29 cellular contexts compared by ENCODE assay signal in the genomic region with DNA sequence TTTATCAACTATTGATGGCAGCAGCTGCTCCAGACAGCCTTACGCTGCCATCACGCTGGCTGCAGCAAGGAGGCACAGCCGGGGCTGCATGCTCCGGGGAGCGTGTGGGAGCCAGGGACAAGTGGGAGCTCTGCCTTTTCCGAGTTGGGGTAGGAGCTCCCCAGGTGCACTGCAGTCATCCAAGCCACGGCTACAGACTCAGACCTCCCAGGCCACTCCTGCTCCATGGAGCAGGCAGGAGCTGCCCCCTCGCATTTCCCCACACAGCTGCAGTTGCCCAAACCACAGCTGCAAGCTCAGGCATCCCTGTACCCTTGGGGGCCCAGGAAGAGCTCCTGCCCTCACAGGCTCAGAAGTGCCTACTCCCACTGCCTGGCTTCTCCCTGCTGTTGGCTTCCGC.
"Had no signal": no experiment of that assay in that cellular context is flagged by ENCODE, and none has a peak within 500 bp of the region (broad histone marks: within the 10 kb centered on the region; RNA-seq: fewer than 3 reads in every experiment).

No MANE protein-coding gene starts in this region.

- H3K27me3 Mint-ChIP-seq: activated CD4-positive, alpha-beta memory T cell treated with anti-CD3 and anti-CD28 coated beads for 36 hours; activated CD4-positive, alpha-beta T cell treated with anti-CD3 and anti-CD28 coated beads for 36 hours; activated CD4-positive, alpha-beta T cell treated with anti-CD3 and anti-CD28 coated beads, Interleukin-2, amount 10 ng/mL, durations not matched to agents 24 days and 14 days; activated CD8-positive, alpha-beta memory T cell treated with anti-CD3 and anti-CD28 coated beads, Interleukin-2, amount 10 ng/mL, durations not matched to agents 7 days and 5 days; activated naive CD4-positive, alpha-beta T cell treated with anti-CD3 and anti-CD28 coated beads, Interleukin-2, amount 10 ng/mL, durations not matched to agents 7 days and 5 days; activated naive CD8-positive, alpha-beta T cell; dendritic cell treated with granulocyte-macrophage colony-stimulating factor and Interleukin-4, amounts not matched to agents 40 ng/mL and 50 ng/mL, for 4 days had no signal

- H3K9me3 ChIP-seq: gastrocnemius medialis had no signal

- FAIRE-seq: astrocyte had no signal

- H3K36me3 ChIP-seq: brain microvascular endothelial cell, gastrocnemius medialis had no signal

- H3K27me3 ChIP-seq: brain microvascular endothelial cell, dorsolateral prefrontal cortex, esophagus muscularis mucosa, foreskin keratinocyte, gastrocnemius medialis had no signal

- DNase-seq: activated CD4-positive, alpha-beta memory T cell treated with anti-CD3 and anti-CD28 coated beads for 36 hours; activated CD4-positive, alpha-beta T cell treated with anti-CD3 and anti-CD28 coated beads for 36 hours; activated CD4-positive, alpha-beta T cell treated with anti-CD3 and anti-CD28 coated beads, Interleukin-2, amount 10 ng/mL, durations not matched to agents 24 days and 14 days; activated CD4-positive, CD25-positive, alpha-beta regulatory T cell; activated CD4-positive, CD25-positive, alpha-beta regulatory T cell treated with anti-CD3 and anti-CD28 coated beads, Interleukin-2, amount 50 U/mL, for 72 hours; activated CD8-positive, alpha-beta memory T cell treated with anti-CD3 and anti-CD28 coated beads, Interleukin-2, amount 10 ng/mL, durations not matched to agents 7 days and 5 days; activated CD8-positive, alpha-beta memory T cell treated with anti-CD3 and anti-CD28 coated beads, Interleukin-2, amount 50 U/mL, for 4 hours; activated CD8-positive, alpha-beta T cell treated with anti-CD3 and anti-CD28 coated beads, Interleukin-2, amount 10 ng/mL, durations not matched to agents 7 days and 5 days; activated gamma-delta T cell; activated naive CD4-positive, alpha-beta T cell; activated naive CD4-positive, alpha-beta T cell treated with anti-CD3 and anti-CD28 coated beads, Interleukin-2, amount 10 ng/mL, durations not matched to agents 7 days and 5 days; activated T-cell treated with anti-CD3 and anti-CD28 coated beads, Interleukin-2, amount 50 U/mL, for 1 hour; activated T-cell treated with anti-CD3 and anti-CD28 coated beads, Interleukin-2, amount 50 U/mL, for 72 hours; amniotic stem cell; brain microvascular endothelial cell; central memory CD4-positive, alpha-beta T cell; cerebellar nuclear complex; effector memory CD4-positive, alpha-beta T cell; erythroblast; foreskin keratinocyte; gastrocnemius medialis; glutamatergic neuron; T-helper 2 cell had no signal

- H3K36me3 Mint-ChIP-seq: activated CD8-positive, alpha-beta memory T cell treated with anti-CD3 and anti-CD28 coated beads, Interleukin-2, amount 10 ng/mL, durations not matched to agents 7 days and 5 days; activated naive CD4-positive, alpha-beta T cell treated with anti-CD3 and anti-CD28 coated beads, Interleukin-2, amount 10 ng/mL, durations not matched to agents 7 days and 5 days; activated naive CD8-positive, alpha-beta T cell had no signal

- ATAC-seq: activated CD4-positive, alpha-beta T cell treated with anti-CD3 and anti-CD28 coated beads for 36 hours; activated CD8-positive, alpha-beta memory T cell treated with anti-CD3 and anti-CD28 coated beads, Interleukin-2, amount 10 ng/mL, durations not matched to agents 7 days and 5 days; activated CD8-positive, alpha-beta T cell treated with anti-CD3 and anti-CD28 coated beads, Interleukin-2, amount 10 ng/mL, durations not matched to agents 7 days and 5 days; activated T-cell treated with anti-CD3 and anti-CD28 coated beads, Interleukin-2, amount 50 U/mL, for 72 hours; foreskin keratinocyte; gastrocnemius medialis had no signal

- H3K4me1 ChIP-seq: esophagus muscularis mucosa, foreskin keratinocyte, gastrocnemius medialis had no signal

- H3K4me1 Mint-ChIP-seq: activated CD4-positive, alpha-beta T cell treated with anti-CD3 and anti-CD28 coated beads for 36 hours; activated CD4-positive, alpha-beta T cell treated with anti-CD3 and anti-CD28 coated beads, Interleukin-2, amount 10 ng/mL, durations not matched to agents 24 days and 14 days; activated CD8-positive, alpha-beta memory T cell treated with anti-CD3 and anti-CD28 coated beads, Interleukin-2, amount 10 ng/mL, durations not matched to agents 7 days and 5 days; activated naive CD4-positive, alpha-beta T cell treated with anti-CD3 and anti-CD28 coated beads, Interleukin-2, amount 10 ng/mL, durations not matched to agents 7 days and 5 days had no signal

- H3K27ac ChIP-seq: brain microvascular endothelial cell, coronary artery, dorsolateral prefrontal cortex, esophagus muscularis mucosa, foreskin keratinocyte, gastrocnemius medialis had no signal

- H3K4me3 Mint-ChIP-seq: activated CD4-positive, alpha-beta memory T cell treated with anti-CD3 and anti-CD28 coated beads for 36 hours; activated CD4-positive, alpha-beta T cell treated with anti-CD3 and anti-CD28 coated beads for 36 hours; activated CD4-positive, alpha-beta T cell treated with anti-CD3 and anti-CD28 coated beads, Interleukin-2, amount 10 ng/mL, durations not matched to agents 24 days and 14 days; activated CD8-positive, alpha-beta memory T cell treated with anti-CD3 and anti-CD28 coated beads, Interleukin-2, amount 10 ng/mL, durations not matched to agents 7 days and 5 days; activated CD8-positive, alpha-beta T cell treated with anti-CD3 and anti-CD28 coated beads, Interleukin-2, amount 10 ng/mL, durations not matched to agents 7 days and 5 days; activated naive CD4-positive, alpha-beta T cell treated with anti-CD3 and anti-CD28 coated beads, Interleukin-2, amount 10 ng/mL, durations not matched to agents 7 days and 5 days; activated naive CD8-positive, alpha-beta T cell; activated T-cell treated with anti-CD3 and anti-CD28 coated beads, Interleukin-2, amount 50 U/mL, for 72 hours; dendritic cell treated with granulocyte-macrophage colony-stimulating factor and Interleukin-4, amounts not matched to agents 40 ng/mL and 50 ng/mL, for 4 days had no signal

- H3K27ac Mint-ChIP-seq: activated CD4-positive, alpha-beta memory T cell treated with anti-CD3 and anti-CD28 coated beads for 36 hours; activated CD4-positive, alpha-beta T cell treated with anti-CD3 and anti-CD28 coated beads for 36 hours; activated CD4-positive, alpha-beta T cell treated with anti-CD3 and anti-CD28 coated beads, Interleukin-2, amount 10 ng/mL, durations not matched to agents 24 days and 14 days; activated CD8-positive, alpha-beta memory T cell treated with anti-CD3 and anti-CD28 coated beads, Interleukin-2, amount 10 ng/mL, durations not matched to agents 7 days and 5 days; activated CD8-positive, alpha-beta T cell treated with anti-CD3 and anti-CD28 coated beads, Interleukin-2, amount 10 ng/mL, durations not matched to agents 7 days and 5 days; activated naive CD4-positive, alpha-beta T cell treated with anti-CD3 and anti-CD28 coated beads, Interleukin-2, amount 10 ng/mL, durations not matched to agents 7 days and 5 days; activated naive CD8-positive, alpha-beta T cell; activated T-cell treated with anti-CD3 and anti-CD28 coated beads, Interleukin-2, amount 50 U/mL, for 72 hours; dendritic cell treated with granulocyte-macrophage colony-stimulating factor and Interleukin-4, amounts not matched to agents 40 ng/mL and 50 ng/mL, for 4 days had no signal

- H3K4me3 ChIP-seq: coronary artery, dorsolateral prefrontal cortex, esophagus muscularis mucosa, gastrocnemius medialis had no signal
